Comparison of ENCODE assay signal across 12 cellular contexts in the genomic region with DNA sequence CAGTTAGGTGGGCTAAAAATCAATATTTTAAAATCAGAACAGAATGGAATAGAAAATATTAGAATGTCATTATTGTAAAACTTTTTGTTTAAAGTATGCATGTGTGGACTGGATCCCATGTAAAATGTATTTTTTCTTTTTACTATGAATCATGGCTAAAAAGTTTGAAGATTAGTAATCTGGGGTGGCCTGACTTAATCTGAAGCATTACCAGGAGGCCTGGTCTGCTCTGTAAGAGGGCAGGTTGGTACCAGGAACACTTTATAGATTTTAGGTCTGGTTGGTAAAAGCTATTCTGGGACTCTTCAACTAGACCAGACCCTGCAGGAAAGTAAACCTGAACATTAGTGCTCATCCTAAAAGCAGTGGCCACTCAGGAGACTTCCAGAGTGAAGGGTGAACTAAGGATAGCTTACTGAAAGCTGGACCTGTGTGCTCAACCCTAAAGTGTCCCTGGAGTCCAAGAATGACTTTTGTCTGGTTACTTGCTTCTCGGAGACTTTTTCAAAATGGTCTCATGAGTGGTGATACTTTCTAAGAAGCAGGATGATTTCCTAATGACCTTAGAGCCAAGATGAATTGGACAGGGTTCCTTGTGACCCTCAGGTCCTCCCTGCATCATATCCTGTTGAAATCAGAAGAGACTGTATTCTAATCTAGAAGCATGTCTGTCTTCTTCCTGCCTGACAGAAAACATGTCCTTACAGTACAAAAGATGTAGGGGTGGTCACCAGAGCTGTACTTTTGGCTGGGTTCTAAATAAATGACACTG. TPM values are rescaled to one million over a fixed set of nuclear protein-coding genes. Genes with fewer than 3 reads are reported as not detected.
DNase-seq lines count a peak whose midpoint lies in the region; ATAC-seq and TF ChIP-seq lines count a peak whose summit lies in the region.
"Had no signal": no experiment of that assay in that cellular context is flagged by ENCODE, and none has a peak within 500 bp of the region (broad histone marks: within the 10 kb centered on the region; RNA-seq: fewer than 3 reads in every experiment).

No MANE protein-coding gene starts in this region.

- intact Hi-C loops in IMR-90 (cut with micrococcal nuclease) = no loop called here

- TF ChIP-seq RAD21 in IMR-90 (IDR thresholded peaks at IDR 0.05; ENCODE audit: low read length) = no peak

- H3K27ac ChIP-seq in IMR-90 (ENCODE audit: insufficient read depth, low read length) (peak overlapping the region; percentile 37; the same call in 1 of the 2 replicates), coronary artery (peak overlapping the region; percentile 61 to 73), layer of hippocampus (ENCODE audit: low read depth, low read length) (peak overlapping the region; percentile 19), subcutaneous abdominal adipose tissue (ENCODE audit: low read depth, low read length) (peak overlapping the region; percentile 89)

- peak overlapping the region; percentile 6; the same call in 1 of the 2 replicates for H4K5ac ChIP-seq in IMR-90 (ENCODE audit: low read depth, low read length)

- dilution Hi-C loops in IMR-90 (cut with HindIII; ENCODE audit: low sequenced_read_pairs, unreplicated experiment) = no loop called here

- H3K36me3 ChIP-seq in IMR-90 (ENCODE audit: control insufficient read depth, insufficient read depth, low read length) (no peaks in the 10 kb centered on the region), subcutaneous abdominal adipose tissue (ENCODE audit: control insufficient read depth in 5 of 5, insufficient read depth in 5 of 5, low read length in 5 of 5) (peaks cover 0 to 9% (median 0%) of the 10 kb centered on the region in 5 donors)

- peak overlapping the region; percentile 13; the same call in 1 of the 2 replicates for H3K4me2 ChIP-seq in IMR-90 (ENCODE audit: low read depth, low read length)

- H3K18ac ChIP-seq in IMR-90 (ENCODE audit: low read depth, low read length) = peak overlapping the region; percentile 83

- peak overlapping the region; percentile 78 for H2BK5ac ChIP-seq in IMR-90 (ENCODE audit: low read depth, low read length, poor library complexity, severe bottlenecking)

- H3K9me1 ChIP-seq in IMR-90 (ENCODE audit: insufficient read depth, low read length) = peaks cover 8% of the 10 kb centered on the region

- H2BK20ac ChIP-seq in IMR-90 (ENCODE audit: low read depth, low read length) = peak overlapping the region; percentile 88

- POLR2A ChIA-PET in IMR-90 (lab: Charles Lee; ENCODE audit: unreplicated experiment) = no interaction called here

- TF ChIP-seq CTCF in IMR-90 (conservative IDR thresholded peaks at IDR 0.05; ENCODE audit: low read depth, low read length) = no peak
- TF ChIP-seq CTCF in coronary artery (IDR thresholded peaks at IDR 0.05) = no peak

- no peak overlapping the region for H3K4me3 ChIP-seq in IMR-90 (ENCODE audit: insufficient read depth, low read depth, low read length)
- no peak overlapping the region for H3K4me3 ChIP-seq in coronary artery
- H3K4me3 ChIP-seq in subcutaneous abdominal adipose tissue (ENCODE audit: low read depth in 1 of 5, low read length in 5 of 5) = no peak overlapping the region

- BruUV-seq in IMR-90 (replicated peaks; lab: Mats Ljungman, UMichigan) = no TSS peak

- peak overlapping the region; percentile 72 for H3K4ac ChIP-seq in IMR-90 (ENCODE audit: low read depth, low read length)

- CTCF ChIA-PET in IMR-90 (lab: Yijun Ruan, JAX) = interaction anchor here (1.3 kb wide), 1 partner anchor 166 kb away, joined by 3 read pairs; no protein-coding TSS in a partner anchor

- H2AK9ac ChIP-seq in IMR-90 (replicated peaks; ENCODE audit: low read depth, low read length, poor library complexity) = no peak overlapping the region

- peak overlapping the region; percentile 67; the same call in 2 of the 3 replicates for H2BK15ac ChIP-seq in IMR-90 (ENCODE audit: low read depth, low read length)

- H3K56ac ChIP-seq in IMR-90 (ENCODE audit: extremely low read depth, insufficient read depth, low read length) = peak overlapping the region; percentile 75

- in situ Hi-C loops in IMR-90 (cut with MboI; ENCODE audit: low sequenced_read_pairs) = no loop called here

- H3K27me3 ChIP-seq in IMR-90 (ENCODE audit: control insufficient read depth, insufficient read depth, low read length) (no peaks in the 10 kb centered on the region), layer of hippocampus (ENCODE audit: control insufficient read depth, insufficient read depth, low read length) (no peaks in the 10 kb centered on the region), subcutaneous abdominal adipose tissue (ENCODE audit: control insufficient read depth in 5 of 5, insufficient read depth in 4 of 5, low read length in 5 of 5) (no peaks in the 10 kb centered on the region)

- no peak for DNase-seq in IMR-90
- DNase-seq in coronary artery (ENCODE audit: low spot score) = no peak
- DNase-seq in D341Med (ENCODE audit: low spot score) = no peak
- DNase-seq: activated CD4-positive, CD25-positive, alpha-beta regulatory T cell treated with anti-CD3 and anti-CD28 coated beads, Interleukin-2, amount 50 U/mL, for 72 hours; erythroblast; NCI-H187; NCI-H82 had no signal

- peak overlapping the region; percentile 50 for H2AK5ac ChIP-seq in IMR-90 (ENCODE audit: low read depth, low read length)

- H3K4me1 ChIP-seq in IMR-90 (ENCODE audit: control insufficient read depth, insufficient read depth, low read length) (peaks cover 9% of the 10 kb centered on the region), subcutaneous abdominal adipose tissue (ENCODE audit: control insufficient read depth in 5 of 5, insufficient read depth in 5 of 5, low read length in 5 of 5) (peaks cover 11 to 41% (median 40%) of the 10 kb centered on the region in 5 donors)

- peak overlapping the region; percentile 89 for H2BK120ac ChIP-seq in IMR-90 (ENCODE audit: low read depth, low read length)

- WGBS in IMR-90 (ENCODE audit: extremely low coverage in 2 of 2, insufficient read length in 1 of 2), 2 experiments = no CpG with 5 or more reads among the region's 1 CpG

- peaks cover 3 to 34% of the 10 kb centered on the region in 2 experiments; a peak in 3 of 4 replicates for H3K79me1 ChIP-seq in IMR-90 (ENCODE audit: low read depth in 1 of 2, low read length in 2 of 2)

- H3K9me3 ChIP-seq in IMR-90 (ENCODE audit: control insufficient read depth, insufficient read depth, low read length) (no peaks in the 10 kb centered on the region), subcutaneous abdominal adipose tissue (ENCODE audit: control insufficient read depth in 5 of 5, low read length in 5 of 5) (no peaks in the 10 kb centered on the region)

- H3K14ac ChIP-seq in IMR-90 (replicated peaks; ENCODE audit: low read depth, low read length) = peak overlapping the region; percentile 71

- no peak overlapping the region for H3K9ac ChIP-seq in IMR-90 (ENCODE audit: low read depth, low read length)
- peak overlapping the region in 4 of 5 donors; percentile 21 to 69 (median 40) for H3K9ac ChIP-seq in subcutaneous abdominal adipose tissue (ENCODE audit: low read length in 5 of 5)

- no peak for TF ChIP-seq POLR2A in IMR-90 (IDR thresholded peaks at IDR 0.05; ENCODE audit: low read depth, low read length)

- ATAC-seq in IMR-90 (ENCODE audit: low read depth) = peak; percentile 62
- ATAC-seq in GM21367 (IDR thresholded peaks at IDR 0.05; ENCODE audit: unreplicated experiment) = no peak
- no peak for ATAC-seq in GM21423 (IDR thresholded peaks at IDR 0.05; ENCODE audit: unreplicated experiment)
- no peak for ATAC-seq in GM19328 (IDR thresholded peaks at IDR 0.05; ENCODE audit: unreplicated experiment)

- H4K91ac ChIP-seq in IMR-90 (ENCODE audit: insufficient read depth, low read depth, low read length) = peak overlapping the region; percentile 74

- peak overlapping the region; percentile 87 for H3K23ac ChIP-seq in IMR-90 (ENCODE audit: low read depth, low read length)

- H4K8ac ChIP-seq in IMR-90 (ENCODE audit: low read depth in 2 of 2, low read length in 2 of 2) = peak overlapping the region; percentile 24 to 82; a peak in 3 of 4 replicates

- no peaks in the 10 kb centered on the region for H4K20me1 ChIP-seq in IMR-90 (ENCODE audit: insufficient read depth, low read length)

- no peak overlapping the region for H2AFZ ChIP-seq in IMR-90 (replicated peaks; ENCODE audit: low read length, poor library complexity)

TF ChIP-seq in IMR-90, 13 proteins besides CTCF, POLR2A, EP300 and RAD21:
- TF ChIP-seq MAFK (IDR thresholded peaks at IDR 0.05; ENCODE audit: low read depth, low read length) = no peak
- TF ChIP-seq MAZ (IDR thresholded peaks at IDR 0.05; ENCODE audit: borderline replicate concordance, low read depth, low read length) = no peak

RNA-seq across cellular contexts. Expression of a gene that starts 16.6 kb away (rescaled TPM):
- 7.5 TPM in 2 replicates for total RNA-seq in IMR-90 (2012; rRNA removed)
- 4.4 and 4.7 TPM in 2 replicates for polyA plus RNA-seq in IMR-90 (2012; rRNA removed)
- 2.0 and 2.2 TPM in 2 replicates for polyA plus RNA-seq in IMR-90 (2012; cell fraction: cytosol; rRNA removed)
- 3.2 and 9.6 TPM in 2 replicates for polyA plus RNA-seq in IMR-90 (2012; cell fraction: nucleus; rRNA removed; ENCODE audit: low replicate concordance)

Comparison
In these comparisons a context has a peak if more than half of its experiments do, and no peak if none do; other contexts are left out.
1. H3K27ac ChIP-seq: peak in every context shown above with its lines; median percentile 89 in subcutaneous abdominal adipose tissue; 67 in coronary artery; 37 in IMR-90; 19 in layer of hippocampus.